Comparison of ENCODE assay signal across 8 cellular contexts in the genomic region with DNA sequence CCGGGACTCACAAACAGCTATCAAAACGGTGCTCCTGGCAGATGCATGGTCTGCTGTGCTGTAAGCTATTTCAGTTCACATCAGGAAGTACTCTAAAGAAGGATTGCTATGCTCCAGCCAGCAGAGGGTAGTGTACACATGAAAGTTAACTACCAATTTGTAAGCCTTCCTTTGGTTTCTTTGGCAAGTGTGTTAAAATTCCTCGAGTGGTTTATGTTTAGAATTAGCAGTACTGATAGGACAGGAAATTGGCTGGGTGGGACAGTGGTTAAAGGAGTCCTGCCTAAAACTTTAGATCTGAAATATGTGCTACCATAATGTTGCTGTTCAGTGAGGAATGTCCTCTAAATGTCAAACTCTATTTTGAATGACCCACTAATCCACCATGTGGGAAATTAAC. TPM values are rescaled to one million over a fixed set of nuclear protein-coding genes. Genes with fewer than 3 reads are reported as not detected.
A peak's percentile ranks its signal among the peaks of the same experiment; 100 is the strongest.
DNase-seq lines count a peak whose midpoint lies in the region; ATAC-seq, FAIRE-seq and TF ChIP-seq lines count a peak whose summit lies in the region.

No MANE protein-coding gene starts in this region.

- H3K9me3 ChIP-seq in adrenal gland (replicated peaks in 1 of 3) (no peaks in the 10 kb centered on the region), right cardiac atrium (ENCODE audit: control insufficient read depth, low read length) (no peaks in the 10 kb centered on the region)

- 5 to 12% (median 10%) methylated on average over 2 to 3 of the region's 3 CpGs for WGBS in adrenal gland, 4 donors
- WGBS in right cardiac atrium, result 3% methylated on average over 3 of the region's 3 CpGs

- TF ChIP-seq CTCF in adrenal gland (IDR thresholded peaks at IDR 0.05), result peak; percentile 45 to 68 (median 56)

- DNase-seq in AG08395 (ENCODE audit: low spot score) (peak; percentile 87), GM12891 (ENCODE audit: insufficient read length, low spot score) (no peak), NAMALWA (ENCODE audit: low spot score) (peak; percentile 56), adrenal gland (peak; percentile 21 to 62 (median 29)), right cardiac atrium (peak in 1 of 3 donors; percentile 29), smooth muscle cell of the brain vasculature (ENCODE audit: low read depth, low spot score) (peak; percentile 65)
- DNase-seq in stimulated activated CD4-positive, alpha-beta T cell treated with anti-CD3 and anti-CD28 coated beads, Interleukin-2, amount 100 ng/mL, for 24 hours, result no peak

- no peaks in the 10 kb centered on the region for H3K27me3 ChIP-seq in adrenal gland
- H3K27me3 ChIP-seq in right cardiac atrium (ENCODE audit: control insufficient read depth, insufficient read depth), result no peaks in the 10 kb centered on the region

- peak; percentile 91 for ATAC-seq in HG02759 (IDR thresholded peaks at IDR 0.05; ENCODE audit: unreplicated experiment)
- ATAC-seq in right cardiac atrium, result peak; percentile 93 to 95

- H3K4me1 ChIP-seq in adrenal gland (replicated peaks in 1 of 2) (no peaks in the 10 kb centered on the region), right cardiac atrium (ENCODE audit: control insufficient read depth, insufficient read depth, low read length) (peaks cover 2% of the 10 kb centered on the region)

- FAIRE-seq in GM12891 (lab: Jason Lieb, UNC), result peak; percentile 71

- no peaks in the 10 kb centered on the region for H3K36me3 ChIP-seq in adrenal gland (replicated peaks in 1 of 2)

- no peak overlapping the region for H3K27ac ChIP-seq in adrenal gland
- H3K27ac ChIP-seq in right cardiac atrium (ENCODE audit: low read length), result no peak overlapping the region

- H3K4me3 ChIP-seq in adrenal gland, result no peak overlapping the region
- no peak overlapping the region for H3K4me3 ChIP-seq in right cardiac atrium (ENCODE audit: low read length)

- TF ChIP-seq POLR2A in GM12891 (IDR thresholded peaks at IDR 0.05; ENCODE audit: low read depth, low read length) (no peak), adrenal gland (IDR thresholded peaks at IDR 0.05) (no peak)

- intact Hi-C loops in adrenal gland (cut with DNase I), result loop anchor here in 1 of 2 donors (10.0 kb wide), 1 partner anchor 131 kb away; no protein-coding TSS in a partner anchor
- intact Hi-C loops in right cardiac atrium (cut with DNase I), result loop anchor here in 2 of 4 donors (5.0 to 10.0 kb wide), 2 partner anchors 139 to 621 kb away; no protein-coding TSS in a partner anchor

TF ChIP-seq in GM12891, 5 proteins besides CTCF, POLR2A, EP300 and RAD21:
- TF ChIP-seq POLR2AphosphoS5 (IDR thresholded peaks at IDR 0.05; ENCODE audit: low read depth, low read length) (no peak), TAF1 (IDR thresholded peaks at IDR 0.05; ENCODE audit: low read depth, low read length) (no peak), SPI1 (IDR thresholded peaks at IDR 0.05; ENCODE audit: low read depth, low read length) (no peak), POU2F2 (IDR thresholded peaks at IDR 0.05; ENCODE audit: low read depth, low read length) (no peak), PAX5 (IDR thresholded peaks at IDR 0.05; ENCODE audit: insufficient read depth, low read length, severe bottlenecking) (no peak)

RNA-seq across cellular contexts. Expression of gene TRMT11, which starts 47.4 kb away (rescaled TPM):
- polyA plus RNA-seq in GM12891 (2012; ENCODE audit: low read depth, missing spikeins), result 18.5 TPM
- total RNA-seq in adrenal gland (10 to 100 TPM; 10.9 to 24.0 (median 17.9) TPM), right cardiac atrium (10 to 100 TPM; 12.0 to 15.6 (median 15.0) TPM)
- polyA plus RNA-seq in adrenal gland (10 to 100 TPM in 2 of 3 donors, 1 to 10 TPM in 1; 9.7 to 21.3 (median 12.5) TPM), right cardiac atrium (12.7 TPM)

Comparison
In these comparisons a context has a peak if more than half of its experiments do, and no peak if none do; other contexts are left out.
1. DNase-seq: peak in AG08395 (single experiment), NAMALWA (single experiment), adrenal gland (7 of 7) and smooth muscle cell of the brain vasculature (single experiment); none in GM12891 (single experiment) and stimulated activated CD4-positive, alpha-beta T cell treated with anti-CD3 and anti-CD28 coated beads, Interleukin-2, amount 100 ng/mL, for 24 hours (0 of 2).